1 cellular context compared by ENCODE assay signal in the genomic region with DNA sequence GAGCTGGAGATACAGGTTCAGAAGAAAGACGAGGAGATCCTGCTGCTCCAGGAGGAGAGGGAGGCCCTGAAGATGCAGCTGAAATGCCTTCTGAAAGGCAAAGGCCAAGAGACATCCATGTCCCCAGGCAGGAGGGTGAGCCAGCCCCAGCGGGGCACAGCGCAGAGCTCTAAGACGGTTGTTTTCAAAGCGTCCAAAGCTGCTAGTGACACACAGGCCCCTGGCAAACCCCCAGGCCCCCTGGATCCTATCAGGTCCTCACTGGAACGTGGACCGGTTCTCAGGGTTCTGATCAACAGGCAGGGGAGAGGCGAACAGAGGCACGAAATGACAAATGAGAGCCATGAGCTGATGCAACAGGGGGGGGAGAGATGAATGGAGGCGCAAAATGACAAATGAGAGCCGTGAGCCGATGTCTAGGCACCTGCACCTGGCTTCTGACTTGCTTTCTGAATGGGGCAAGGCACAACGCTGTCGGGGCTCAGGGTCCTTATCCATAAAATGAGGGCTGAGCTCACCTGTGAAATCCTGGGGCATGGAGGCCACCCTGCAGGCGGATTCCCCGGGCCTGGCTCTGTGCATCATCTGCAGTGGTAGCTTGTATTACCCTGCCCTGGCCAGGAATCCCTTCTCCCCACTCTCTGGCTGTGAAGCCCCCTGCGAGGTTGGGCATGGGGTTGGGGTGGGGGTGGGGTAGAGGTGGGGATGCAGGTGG.
A peak's percentile ranks its signal among the peaks of the same experiment; 100 is the strongest.
TF ChIP-seq lines count a peak whose summit lies in the region.

No MANE protein-coding gene starts in this region.

TF ChIP-seq in K562, 482 proteins besides CTCF, POLR2A, EP300 and RAD21:
- TF ChIP-seq CEBPG (CRISPR knock-in tag; IDR thresholded peaks at IDR 0.05): peak; percentile 41; the same call in 1 of the 2 replicates
- no peak for TF ChIP-seq CEBPG (tag; conservative IDR thresholded peaks at IDR 0.05 in 1 of 2, IDR thresholded peaks at IDR 0.05 in 1 of 2)
- no peak for TF ChIP-seq NFXL1 (CRISPR knock-in tag; IDR thresholded peaks at IDR 0.05)
- TF ChIP-seq, protein P1, sequence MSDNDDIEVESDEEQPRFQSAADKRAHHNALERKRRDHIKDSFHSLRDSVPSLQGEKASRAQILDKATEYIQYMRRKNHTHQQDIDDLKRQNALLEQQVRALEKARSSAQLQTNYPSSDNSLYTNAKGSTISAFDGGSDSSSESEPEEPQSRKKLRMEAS (CRISPR knock-in tag; IDR thresholded peaks at IDR 0.05): 0 out of 2 replicates have a peak, but pooled peaks have one; percentile 2
